In the genomic region with DNA sequence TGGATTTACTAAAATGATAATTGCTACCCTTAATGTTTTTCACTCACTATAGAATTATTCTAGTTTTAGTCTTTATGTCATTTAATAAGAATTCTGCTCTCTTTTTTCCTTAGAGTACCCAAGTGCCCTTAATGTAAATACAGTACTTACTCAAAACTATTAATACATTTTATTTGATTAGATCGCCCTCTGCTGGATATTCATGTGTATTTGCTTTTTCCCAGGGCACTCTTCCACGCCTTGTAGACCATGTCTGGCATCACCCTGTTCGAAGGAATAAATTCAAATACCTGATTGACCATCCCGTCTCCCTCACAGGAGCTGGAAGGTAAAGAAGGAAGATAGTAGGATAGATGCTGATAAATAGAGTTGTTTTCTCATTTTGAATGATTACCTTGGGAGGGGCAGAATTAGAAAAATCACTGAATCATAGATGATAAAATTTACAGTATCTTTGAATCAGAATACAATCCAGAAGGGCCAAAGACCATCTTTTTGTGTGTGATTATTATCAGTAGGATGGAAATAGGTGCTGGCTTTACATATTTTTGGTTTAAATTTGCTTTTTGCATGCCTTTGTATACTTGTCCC, we compare ENCODE assay signal across 8 cellular contexts. TPM values are rescaled to one million over a fixed set of nuclear protein-coding genes. Genes with fewer than 3 reads are reported as not detected.
A peak's percentile ranks its signal among the peaks of the same experiment; 100 is the strongest.
DNase-seq lines count a peak whose midpoint lies in the region; ATAC-seq, FAIRE-seq and TF ChIP-seq lines count a peak whose summit lies in the region.

No MANE protein-coding gene starts in this region.

- CTCF ChIA-PET in MCF 10A (lab: Yijun Ruan, JAX), result interaction anchor here (0.6 to 9.0 kb wide), 63 partner anchors 8 to 1071 kb away, joined by 3 to 175 read pairs (median 4); a partner anchor contains a TSS

- TF ChIP-seq CTCF in C4-2B (conservative IDR thresholded peaks at IDR 0.05) (peak; percentile 84), MCF 10A (IDR thresholded peaks at IDR 0.05; ENCODE audit: unreplicated experiment) (peak; percentile 86)

- ATAC-seq in GM18517 (IDR thresholded peaks at IDR 0.05; ENCODE audit: unreplicated experiment) (peak; percentile 46), HG02870 (IDR thresholded peaks at IDR 0.05; ENCODE audit: unreplicated experiment) (no peak)

- no peaks in the 10 kb centered on the region for H3K27me3 Mint-ChIP-seq in MCF 10A (ENCODE audit: insufficient read depth, unreplicated experiment)

- intact Hi-C loops in MCF 10A (cut with micrococcal nuclease), result loop anchor here (1.0 to 10.0 kb wide), 8 partner anchors 76 to 838 kb away; no protein-coding TSS in a partner anchor

- no TSS peak for BruUV-seq in MCF 10A (replicated peaks; lab: Mats Ljungman, UMichigan)

- no peak overlapping the region for H3K27ac ChIP-seq in C4-2B

- H3K4me3 Mint-ChIP-seq in MCF 10A (ENCODE audit: unreplicated experiment), result no peak overlapping the region

- peaks cover 6% of the 10 kb centered on the region for H3K36me3 Mint-ChIP-seq in MCF 10A (ENCODE audit: insufficient read depth, unreplicated experiment)

- H3K9me3 Mint-ChIP-seq in MCF 10A (ENCODE audit: unreplicated experiment), result no peaks in the 10 kb centered on the region

- peak; percentile 91 for DNase-seq in NAMALWA (ENCODE audit: low spot score)
- peak; percentile 81 for DNase-seq in RKO (ENCODE audit: low spot score)
- DNase-seq in MCF 10A (ENCODE audit: unreplicated experiment), result peak; percentile 81
- DNase-seq in stromal cell of bone marrow (ENCODE audit: low read depth), result peak; percentile 45

- peak; percentile 73 for FAIRE-seq in islet of Langerhans (lab: Jason Lieb, UNC)

- POLR2A ChIA-PET in MCF 10A (lab: Yijun Ruan, JAX), result interaction anchor here (0.7 to 1.5 kb wide), 3 partner anchors 75 to 118 kb away, joined by 4 to 10 read pairs (median 4); no protein-coding TSS in a partner anchor

- H3K4me1 Mint-ChIP-seq in MCF 10A (ENCODE audit: insufficient read depth, unreplicated experiment), result peaks cover 5% of the 10 kb centered on the region

- H3K27ac Mint-ChIP-seq in MCF 10A (ENCODE audit: low read depth, unreplicated experiment), result no peak overlapping the region

RNA-seq across cellular contexts. Expression of a gene that starts 4.1 kb away (rescaled TPM):
- total RNA-seq in MCF 10A (2022), result 1.1 and 1.7 TPM in 2 replicates
